ENCODE assay signal across 21 cellular contexts in genomic region chr7:135682191-135682590, GRCh38. TPM values are rescaled to one million over a fixed set of nuclear protein-coding genes. Genes with fewer than 3 reads are reported as not detected.
DNase-seq lines count a peak whose midpoint lies in the region; ATAC-seq and TF ChIP-seq lines count a peak whose summit lies in the region.
"Had no signal": no experiment of that assay in that cellular context is flagged by ENCODE, and none has a peak within 500 bp of the region (broad histone marks: within the 10 kb centered on the region; RNA-seq: fewer than 3 reads in every experiment).

No MANE protein-coding gene starts in this region.

- no peak overlapping the region for H2BK120ac ChIP-seq in trophoblast cell (ENCODE audit: insufficient read depth, low read length, poor library complexity)

- no peak overlapping the region for H4K8ac ChIP-seq in trophoblast cell (ENCODE audit: low read depth, low read length)

- H3K9me3 ChIP-seq in trophoblast cell (ENCODE audit: insufficient read depth, low read depth, low read length), result no peaks in the 10 kb centered on the region
- H3K9me3 ChIP-seq: SJCRH30, vagina had no signal

- peak overlapping the region; percentile 3 for H4K91ac ChIP-seq in trophoblast cell (ENCODE audit: low read depth, low read length)

- peaks cover 2% of the 10 kb centered on the region for H3K27me3 Mint-ChIP-seq in glutamatergic neuron (ENCODE audit: unreplicated experiment)
- H3K27me3 Mint-ChIP-seq: activated CD8-positive, alpha-beta T cell treated with anti-CD3 and anti-CD28 coated beads for 36 hours; naive thymus-derived CD8-positive, alpha-beta T cell had no signal

- H3K36me3 ChIP-seq in KMS-11 (ENCODE audit: insufficient read depth) (no peaks in the 10 kb centered on the region), trophoblast cell (ENCODE audit: control insufficient read depth in 1 of 2, insufficient read depth in 2 of 2, low read length in 2 of 2) (peaks cover 11 to 17% of the 10 kb centered on the region in 2 experiments)
- H3K36me3 ChIP-seq: vagina had no signal

- H3K4me1 ChIP-seq in KMS-11 (ENCODE audit: low read depth, poor library complexity, severe bottlenecking) (peaks cover 41% of the 10 kb centered on the region), trophoblast cell (ENCODE audit: control insufficient read depth in 1 of 2, insufficient read depth in 2 of 2, low read length in 2 of 2) (peaks cover 15 to 30% of the 10 kb centered on the region in 2 experiments)

- H2BK12ac ChIP-seq in trophoblast cell (ENCODE audit: low read length), result peak overlapping the region; percentile 46

- H3K79me2 ChIP-seq in KMS-11 (ENCODE audit: insufficient read depth, low read depth) (no peaks in the 10 kb centered on the region), trophoblast cell (ENCODE audit: control insufficient read depth, insufficient read depth, low read length, poor library complexity) (no peaks in the 10 kb centered on the region)

- WGBS in trophoblast cell (ENCODE audit: extremely low coverage, insufficient coverage, insufficient read length), result no CpG with 5 or more reads among the region's 3 CpGs

- no peak overlapping the region for H3K23ac ChIP-seq in trophoblast cell (ENCODE audit: low read length)

- peaks cover 8% of the 10 kb centered on the region for H3K36me3 Mint-ChIP-seq in glutamatergic neuron (ENCODE audit: unreplicated experiment)

- peak overlapping the region; percentile 0 for H2AK5ac ChIP-seq in trophoblast cell (ENCODE audit: low read length)

- H3K4me3 ChIP-seq in KMS-11 (IDR thresholded peaks at IDR 0.05; ENCODE audit: insufficient read depth, low read depth, low read length), result no peak overlapping the region
- no peak overlapping the region for H3K4me3 ChIP-seq in trophoblast cell (ENCODE audit: low read depth, low read length)
- H3K4me3 ChIP-seq: PC-9, SJCRH30, vagina had no signal

- H3K27ac Mint-ChIP-seq in glutamatergic neuron (ENCODE audit: unreplicated experiment), result no peak overlapping the region
- H3K27ac Mint-ChIP-seq: activated CD8-positive, alpha-beta T cell treated with anti-CD3 and anti-CD28 coated beads for 36 hours had no signal

- H3K79me1 ChIP-seq in trophoblast cell (ENCODE audit: low read length), result peaks cover 24% of the 10 kb centered on the region

- no peak overlapping the region for H3K18ac ChIP-seq in trophoblast cell (ENCODE audit: low read length)

- ATAC-seq in GM21367 (IDR thresholded peaks at IDR 0.05; ENCODE audit: unreplicated experiment), result no peak
- no peak for ATAC-seq in GM18517 (IDR thresholded peaks at IDR 0.05; ENCODE audit: unreplicated experiment)
- ATAC-seq: activated CD8-positive, alpha-beta T cell treated with anti-CD3 and anti-CD28 coated beads for 36 hours; naive thymus-derived CD8-positive, alpha-beta T cell had no signal

- H2AFZ ChIP-seq in KMS-11 (ENCODE audit: low read depth), result no peak overlapping the region
- no peak overlapping the region for H2AFZ ChIP-seq in trophoblast cell (ENCODE audit: insufficient read depth, low read length, poor library complexity)
- H2AFZ ChIP-seq: PC-9 had no signal

- H3K9ac ChIP-seq in KMS-11 (no peak overlapping the region), trophoblast cell (ENCODE audit: low read length) (no peak overlapping the region)

- H3K4me3 Mint-ChIP-seq in glutamatergic neuron (ENCODE audit: unreplicated experiment), result no peak overlapping the region
- H3K4me3 Mint-ChIP-seq: activated CD8-positive, alpha-beta T cell treated with anti-CD3 and anti-CD28 coated beads for 36 hours; naive thymus-derived CD8-positive, alpha-beta T cell had no signal

- H3K27me3 ChIP-seq in KMS-11 (ENCODE audit: insufficient read depth, low read depth), result no peaks in the 10 kb centered on the region
- H3K27me3 ChIP-seq in trophoblast cell (ENCODE audit: insufficient read depth, low read length), result no peaks in the 10 kb centered on the region
- H3K27me3 ChIP-seq: brain microvascular endothelial cell, SJCRH30, vagina had no signal

- no peak for TF ChIP-seq CTCF in KMS-11 (conservative IDR thresholded peaks at IDR 0.05; ENCODE audit: low read depth, low read length)
- no peak for TF ChIP-seq CTCF in glutamatergic neuron (IDR thresholded peaks at IDR 0.05; ENCODE audit: partially characterized antibody, unreplicated experiment)

- H3K9me3 Mint-ChIP-seq in glutamatergic neuron (ENCODE audit: unreplicated experiment), result no peaks in the 10 kb centered on the region
- H3K9me3 Mint-ChIP-seq: activated CD8-positive, alpha-beta T cell treated with anti-CD3 and anti-CD28 coated beads for 36 hours; naive thymus-derived CD8-positive, alpha-beta T cell had no signal

- H3K27ac ChIP-seq in KMS-11, result no peak overlapping the region
- peak overlapping the region; percentile 79 for H3K27ac ChIP-seq in epithelial cell of prostate
- no peak overlapping the region for H3K27ac ChIP-seq in trophoblast cell (ENCODE audit: low read depth, low read length)
- H3K27ac ChIP-seq: brain microvascular endothelial cell, PC-9, SJCRH30, vagina had no signal

- H4K20me1 ChIP-seq in KMS-11 (ENCODE audit: insufficient read depth), result no peaks in the 10 kb centered on the region

- H4K12ac ChIP-seq in trophoblast cell (ENCODE audit: low read depth, low read length), result no peak overlapping the region

- no peak overlapping the region for H3K14ac ChIP-seq in trophoblast cell (ENCODE audit: low read length)

- peak; percentile 63 for DNase-seq in DMS 273 (lab: John Stamatoyannopoulos, UW; ENCODE audit: unreplicated experiment)
- no peak for DNase-seq in epithelial cell of prostate (ENCODE audit: low read depth, low spot score)
- DNase-seq in trophoblast cell, result no peak
- DNase-seq in glutamatergic neuron, result no peak
- no peak for DNase-seq in cerebellar nuclear complex (lab: John Stamatoyannopoulos, UW)
- DNase-seq: activated CD8-positive, alpha-beta T cell treated with anti-CD3 and anti-CD28 coated beads for 36 hours; activated gamma-delta T cell; activated T-cell treated with anti-CD3 and anti-CD28 coated beads for 4 hours; brain microvascular endothelial cell; kidney glomerular epithelial cell; naive thymus-derived CD8-positive, alpha-beta T cell; NCI-H510A; PC-9; SJCRH30; T-helper 1 cell had no signal

- H3K4me2 ChIP-seq in KMS-11 (peak overlapping the region; percentile 88; the same call in 1 of the 2 replicates), trophoblast cell (ENCODE audit: low read length) (no peak overlapping the region)
- H3K4me2 ChIP-seq: PC-9 had no signal

- H2BK5ac ChIP-seq in trophoblast cell (ENCODE audit: low read depth, low read length, poor library complexity), result no peak overlapping the region

- H3K4ac ChIP-seq in trophoblast cell (ENCODE audit: low read depth, low read length), result no peak overlapping the region

- H3K4me1 Mint-ChIP-seq in glutamatergic neuron (ENCODE audit: low read depth, unreplicated experiment), result peaks cover 14% of the 10 kb centered on the region

RNA-seq across cellular contexts. Expression of gene STMP1, which starts 19.9 kb away (rescaled TPM):
- 41.4 and 42.5 TPM in 2 replicates for polyA plus RNA-seq in trophoblast cell (2013)
- total RNA-seq in glutamatergic neuron (ENCODE audit: unreplicated experiment), result 54.6 TPM

RNA-seq across cellular contexts. Expression of gene SLC13A4, which starts 45.8 kb away (rescaled TPM):
- polyA plus RNA-seq in trophoblast cell (2013), result 437 and 491 TPM in 2 replicates
- not detected for total RNA-seq in glutamatergic neuron (ENCODE audit: unreplicated experiment)
- total RNA-seq: activated CD8-positive, alpha-beta T cell treated with anti-CD3 and anti-CD28 coated beads for 36 hours; glomerular endothelial cell; mesenteric fat pad; naive thymus-derived CD8-positive, alpha-beta T cell; PC-9; vagina had no signal
